Comparison of ENCODE assay signal across 9 cellular contexts in the genomic region with DNA sequence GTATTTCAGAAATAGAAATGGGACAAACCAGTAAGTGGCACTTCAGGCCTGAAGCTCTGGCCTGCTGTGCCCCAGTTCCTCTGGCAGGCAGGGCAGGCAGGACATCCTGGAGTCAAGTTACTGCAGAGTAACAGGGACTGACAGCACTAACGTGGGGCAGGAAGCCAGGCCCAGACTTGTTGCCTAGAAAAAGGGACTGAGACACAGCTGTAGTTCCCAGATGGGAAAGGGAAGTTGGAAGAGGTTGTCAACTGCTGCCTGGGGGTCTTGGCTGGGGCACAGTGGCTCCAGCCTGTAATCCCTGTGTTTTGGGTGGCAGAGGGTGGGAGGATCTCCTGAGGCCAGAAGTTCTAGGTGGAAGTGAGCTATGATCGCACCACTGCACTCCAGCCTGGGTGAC.
DNase-seq lines count a peak whose midpoint lies in the region; ATAC-seq and TF ChIP-seq lines count a peak whose summit lies in the region.
"Had no signal": no experiment of that assay in that cellular context is flagged by ENCODE, and none has a peak within 500 bp of the region (broad histone marks: within the 10 kb centered on the region; RNA-seq: fewer than 3 reads in every experiment).

No MANE protein-coding gene starts in this region.

- H3K9me2 ChIP-seq in GM23338 (ENCODE audit: insufficient read depth), result no peaks in the 10 kb centered on the region

- H3K4me1 Mint-ChIP-seq in GM23338, result peaks cover 16% of the 10 kb centered on the region

- H3K4me1 ChIP-seq in GM23338 (ENCODE audit: insufficient read depth) (peaks cover 10% of the 10 kb centered on the region), SJCRH30 (peaks cover 45% of the 10 kb centered on the region)

- peak overlapping the region; percentile 31 for H3K27ac Mint-ChIP-seq in GM23338

- no peak overlapping the region for H2AFZ ChIP-seq in GM23338

- no peaks in the 10 kb centered on the region for H4K20me1 ChIP-seq in GM23338 (replicated peaks; ENCODE audit: insufficient read depth)

- H3K27me3 Mint-ChIP-seq in GM23338 (ENCODE audit: insufficient read depth, low read depth, poor library complexity), result peaks cover 2% of the 10 kb centered on the region

- no peaks in the 10 kb centered on the region for H3K36me3 ChIP-seq in GM23338 (ENCODE audit: insufficient read depth)
- H3K36me3 ChIP-seq in SJCRH30, result peaks cover 3% of the 10 kb centered on the region; the same call in 1 of the 2 replicates
- H3K36me3 ChIP-seq: SJSA1 had no signal

- H3K9me3 ChIP-seq in SJCRH30 (replicated peaks), result no peaks in the 10 kb centered on the region
- H3K9me3 ChIP-seq: SJSA1 had no signal

- H3K36me3 Mint-ChIP-seq in GM23338 (ENCODE audit: low read depth), result no peaks in the 10 kb centered on the region; the same call in 2 of the 3 replicates

- H3K4me2 ChIP-seq in GM23338, result peak overlapping the region; percentile 22

- H3K4me3 ChIP-seq in GM23338 (no peak overlapping the region), SJCRH30 (no peak overlapping the region), fibroblast of villous mesenchyme (ENCODE audit: low read depth, low read length) (no peak overlapping the region)
- H3K4me3 ChIP-seq: SJSA1 had no signal

- in situ Hi-C loops in ACHN (cut with HindIII; ENCODE audit: low pct_ligation_motif_present, low pct_unique_long_range_greater_than_20kb, low sequenced_read_pairs), result no loop called here

- H3K27ac ChIP-seq in GM23338 (ENCODE audit: low read depth) (no peak overlapping the region), SJCRH30 (peak overlapping the region; percentile 34)
- H3K27ac ChIP-seq: SJSA1 had no signal

- no peaks in the 10 kb centered on the region for H3K9me3 Mint-ChIP-seq in GM23338

- no peaks in the 10 kb centered on the region for H3K79me2 ChIP-seq in GM23338 (replicated peaks; ENCODE audit: insufficient read depth)

- no peaks in the 10 kb centered on the region for H3F3A ChIP-seq in GM23338 (replicated peaks; ENCODE audit: low read depth)

- H3K27me3 ChIP-seq in GM23338 (ENCODE audit: insufficient read depth) (no peaks in the 10 kb centered on the region), SJCRH30 (no peaks in the 10 kb centered on the region)
- H3K27me3 ChIP-seq: SJSA1 had no signal

- DNase-seq in GM23338 (ENCODE audit: low spot score) (peak; percentile 71), SJCRH30 (peak; percentile 87 to 91), fibroblast of villous mesenchyme (ENCODE audit: low read depth) (peak; percentile 59), renal cortical epithelial cell (ENCODE audit: low read depth) (peak; percentile 49), mesenteric fat pad (ENCODE audit: low spot score) (no peak), SIG-M5 (lab: John Stamatoyannopoulos, UW) (no peak), ACHN (no peak)

- peak overlapping the region; percentile 3; the same call in 1 of the 3 replicates for H3K4me3 Mint-ChIP-seq in GM23338

- no peak for TF ChIP-seq CTCF in GM23338 (conservative IDR thresholded peaks at IDR 0.05; ENCODE audit: low read depth in 2 of 2)
- no peak for TF ChIP-seq CTCF in fibroblast of villous mesenchyme (IDR thresholded peaks at IDR 0.05; ENCODE audit: insufficient read depth, low read depth, low read length)

- ATAC-seq in GM23338 (peak; percentile 97), HG03196 (IDR thresholded peaks at IDR 0.05; ENCODE audit: unreplicated experiment) (no peak)

TF ChIP-seq in GM23338, 12 proteins besides CTCF, POLR2A, EP300 and RAD21:
- TF ChIP-seq JUNB (IDR thresholded peaks at IDR 0.05; ENCODE audit: unreplicated experiment) (no peak), STAT1 (IDR thresholded peaks at IDR 0.05; ENCODE audit: unreplicated experiment) (no peak)

Comparison
In these comparisons a context has a peak if more than half of its experiments do, and no peak if none do; other contexts are left out.
1. DNase-seq: peak in GM23338 (single experiment), SJCRH30 (2 of 2), fibroblast of villous mesenchyme (single experiment) and renal cortical epithelial cell (single experiment); none in mesenteric fat pad (single experiment), SIG-M5 (single experiment) and ACHN (single experiment).